In genomic region chr19:16366433-16367268, GRCh38 we compare ENCODE assay signal across 8 cellular contexts. TPM values are rescaled to one million over a fixed set of nuclear protein-coding genes. Genes with fewer than 3 reads are reported as not detected.
DNase-seq lines count a peak whose midpoint lies in the region; ATAC-seq and TF ChIP-seq lines count a peak whose summit lies in the region.

No MANE protein-coding gene starts in this region.

- CTCF ChIA-PET in CD4-positive, alpha-beta T cell (lab: Charles Lee): interaction anchor here (0.6 to 8.0 kb wide), 7 partner anchors 10 to 119 kb away, joined by 3 to 106 read pairs (median 5); no protein-coding TSS in a partner anchor

- peak in 6 of 10 experiments; percentile 30 to 47 (median 36) for DNase-seq in CD4-positive, alpha-beta T cell
- DNase-seq in SIG-M5 treated with dmso at 0.1 percent for 504 hours (lab: John Stamatoyannopoulos, UW; ENCODE audit: unreplicated experiment) (peak; percentile 91), fibroblast of villous mesenchyme (ENCODE audit: low read depth) (peak; percentile 79), upper lobe of left lung (no peak), HK-2 (ENCODE audit: unreplicated experiment) (no peak), NCI-H226 (no peak), mucosa of gallbladder (ENCODE audit: low spot score) (no peak)

- no peak overlapping the region for H3K27ac Mint-ChIP-seq in CD4-positive, alpha-beta T cell

- TF ChIP-seq POLR2A in upper lobe of left lung (IDR thresholded peaks at IDR 0.05): no peak

- H3K9me3 Mint-ChIP-seq in CD4-positive, alpha-beta T cell: no peaks in the 10 kb centered on the region

- peak in 1 of 4 donors; percentile 9 for TF ChIP-seq EP300 in upper lobe of left lung (IDR thresholded peaks at IDR 0.05)

- POLR2A ChIA-PET in CD4-positive, alpha-beta T cell (lab: Charles Lee): interaction anchor here (0.7 to 32.3 kb wide), 24 partner anchors 8 to 1848 kb away, joined by 3 to 3819 read pairs (median 5); partner anchors contain the start of genes AP1M1, FAM32A, HSH2D and KLF2

- intact Hi-C loops in CD4-positive, alpha-beta T cell (cut with DNase I, micrococcal nuclease): loop anchor here (1.0 to 5.0 kb wide), 3 partner anchors 11 to 289 kb away; partner anchors contain the start of gene TPM4 (in 2 of the 2)

- peak; percentile 6 for ATAC-seq in CD4-positive, alpha-beta T cell (ENCODE audit: poor library complexity)
- ATAC-seq in GM21576 (IDR thresholded peaks at IDR 0.05; ENCODE audit: unreplicated experiment) (peak; percentile 42), upper lobe of left lung (ENCODE audit: low FRiP score in 2 of 2) (peak in 1 of 2 donors; percentile 45)

- H3K9me3 ChIP-seq in CD4-positive, alpha-beta T cell (ENCODE audit: control insufficient read depth, low read length): no peaks in the 10 kb centered on the region
- no peaks in the 10 kb centered on the region for H3K9me3 ChIP-seq in upper lobe of left lung

- peaks cover 35 to 58% (median 43%) of the 10 kb centered on the region in 4 donors for H3K4me1 ChIP-seq in upper lobe of left lung

- H3K36me3 ChIP-seq in upper lobe of left lung: no peaks in the 10 kb centered on the region

- TF ChIP-seq CTCF in CD4-positive, alpha-beta T cell (IDR thresholded peaks at IDR 0.05): no peak
- no peak for TF ChIP-seq CTCF in fibroblast of villous mesenchyme (IDR thresholded peaks at IDR 0.05; ENCODE audit: insufficient read depth, low read depth, low read length)
- no peak for TF ChIP-seq CTCF in upper lobe of left lung (IDR thresholded peaks at IDR 0.05)

- peak overlapping the region; percentile 97 for H3K27ac ChIP-seq in CD4-positive, alpha-beta T cell (ENCODE audit: low read depth, low read length)
- H3K27ac ChIP-seq in upper lobe of left lung: peak overlapping the region; percentile 54 to 82 (median 68)

- no peaks in the 10 kb centered on the region for H3K27me3 ChIP-seq in CD4-positive, alpha-beta T cell (ENCODE audit: control insufficient read depth, insufficient read depth, low read length)
- H3K27me3 ChIP-seq in upper lobe of left lung: no peaks in the 10 kb centered on the region

- H3K36me3 Mint-ChIP-seq in CD4-positive, alpha-beta T cell (ENCODE audit: low read depth): peaks cover 11% of the 10 kb centered on the region

- 58 to 65% methylated on average over 26 of the region's 26 CpGs for whole genome bisulfite sequencing in upper lobe of left lung, 2 donors

- no peak overlapping the region for H3K4me3 Mint-ChIP-seq in CD4-positive, alpha-beta T cell

- H3K4me3 ChIP-seq in fibroblast of villous mesenchyme (ENCODE audit: low read depth, low read length): no peak overlapping the region
- H3K4me3 ChIP-seq in upper lobe of left lung: peak overlapping the region in 1 of 4 donors; percentile 13

- peaks cover 27% of the 10 kb centered on the region for H3K4me1 Mint-ChIP-seq in CD4-positive, alpha-beta T cell (ENCODE audit: low read depth)

- H3K27me3 Mint-ChIP-seq in CD4-positive, alpha-beta T cell: no peaks in the 10 kb centered on the region

RNA-seq across cellular contexts. Expression of gene KLF2, which starts 42.0 kb away (rescaled TPM):
- 1,000 to 10,000 TPM; 1,201 to 1,291 TPM for total RNA-seq in CD4-positive, alpha-beta T cell
- total RNA-seq in fibroblast of villous mesenchyme (3.0 and 6.8 TPM in 2 replicates), upper lobe of left lung (100 to 1,000 TPM in 2 of 6 donors, 10 to 100 TPM in 4; 26.2 to 298 (median 75.8) TPM), mucosa of gallbladder (91.4 TPM)

Comparison
In these comparisons a context has a peak if more than half of its experiments do, and no peak if none do; other contexts are left out.
1. DNase-seq: peak in CD4-positive, alpha-beta T cell (6 of 10), SIG-M5 treated with dmso at 0.1 percent for 504 hours (single experiment) and fibroblast of villous mesenchyme (single experiment); none in upper lobe of left lung (0 of 2), HK-2 (single experiment), NCI-H226 (single experiment) and mucosa of gallbladder (single experiment).